Comparison of ENCODE assay signal across 9 cellular contexts in genomic region chr22:20013382-20013871, GRCh38. TPM values are rescaled to one million over a fixed set of nuclear protein-coding genes. Genes with fewer than 3 reads are reported as not detected.
DNase-seq lines count a peak whose midpoint lies in the region; ATAC-seq and TF ChIP-seq lines count a peak whose summit lies in the region.
"Had no signal": no experiment of that assay in that cellular context is flagged by ENCODE, and none has a peak within 500 bp of the region (broad histone marks: within the 10 kb centered on the region; RNA-seq: fewer than 3 reads in every experiment).

No MANE protein-coding gene starts in this region.

- peaks cover 9% of the 10 kb centered on the region for H3K4me1 Mint-ChIP-seq in activated naive CD4-positive, alpha-beta T cell treated with anti-CD3 and anti-CD28 coated beads for 36 hours (ENCODE audit: low read depth)

- no peak for TF ChIP-seq POLR2A in Peyer's patch (IDR thresholded peaks at IDR 0.05)

- H3K36me3 Mint-ChIP-seq in activated naive CD4-positive, alpha-beta T cell treated with anti-CD3 and anti-CD28 coated beads for 36 hours (ENCODE audit: low read depth): no peaks in the 10 kb centered on the region
- no peaks in the 10 kb centered on the region for H3K36me3 Mint-ChIP-seq in activated naive CD4-positive, alpha-beta T cell treated with anti-CD3 and anti-CD28 coated beads, Interleukin-2, amount 50 U/mL, for 72 hours

- H3K27ac Mint-ChIP-seq in activated naive CD4-positive, alpha-beta T cell treated with anti-CD3 and anti-CD28 coated beads for 36 hours: no peak overlapping the region
- H3K27ac Mint-ChIP-seq in activated naive CD4-positive, alpha-beta T cell treated with anti-CD3 and anti-CD28 coated beads, Interleukin-2, amount 50 U/mL, for 72 hours: no peak overlapping the region
- H3K27ac Mint-ChIP-seq: stimulated activated naive CD8-positive, alpha-beta T cell treated with anti-CD3 and anti-CD28 coated beads, Interleukin-15, Interleukin-2, amounts not matched to agents 100 ng/mL and 50 ng/mL, for 24 hours had no signal

- H3K4me1 ChIP-seq in Peyer's patch: peaks cover 0 to 18% (median 9%) of the 10 kb centered on the region in 4 donors

- H3K4me3 ChIP-seq in Peyer's patch: no peak overlapping the region

- CTCF ChIA-PET in activated naive CD4-positive, alpha-beta T cell treated with anti-CD3 and anti-CD28 coated beads for 36 hours (lab: Charles Lee): interaction anchor here (0.6 to 3.6 kb wide), 8 partner anchors 37 to 519 kb away, joined by 3 to 13 read pairs (median 4); no protein-coding TSS in a partner anchor

- H3K36me3 ChIP-seq in Peyer's patch: no peaks in the 10 kb centered on the region

- no peaks in the 10 kb centered on the region for H3K9me3 Mint-ChIP-seq in activated naive CD4-positive, alpha-beta T cell treated with anti-CD3 and anti-CD28 coated beads for 36 hours
- H3K9me3 Mint-ChIP-seq in activated naive CD4-positive, alpha-beta T cell treated with anti-CD3 and anti-CD28 coated beads, Interleukin-2, amount 50 U/mL, for 72 hours: no peaks in the 10 kb centered on the region
- H3K9me3 Mint-ChIP-seq: stimulated activated naive CD8-positive, alpha-beta T cell treated with anti-CD3 and anti-CD28 coated beads, Interleukin-15, Interleukin-2, amounts not matched to agents 100 ng/mL and 50 ng/mL, for 24 hours had no signal

- peak; percentile 49 for DNase-seq in activated naive CD4-positive, alpha-beta T cell treated with anti-CD3 and anti-CD28 coated beads for 36 hours
- DNase-seq in activated naive CD4-positive, alpha-beta T cell treated with anti-CD3 and anti-CD28 coated beads, Interleukin-2, amount 50 U/mL, for 72 hours (ENCODE audit: low spot score in 2 of 2): no peak
- peak; percentile 39 to 70 (median 68) for DNase-seq in Peyer's patch
- peak; percentile 88 for DNase-seq in ecto neural progenitor cell (ENCODE audit: low spot score)
- DNase-seq in midbrain (lab: John Stamatoyannopoulos, UW): peak; percentile 26
- no peak for DNase-seq in NCI-H2081 (lab: John Stamatoyannopoulos, UW)

- intact Hi-C loops in activated naive CD4-positive, alpha-beta T cell treated with anti-CD3 and anti-CD28 coated beads for 36 hours (cut with micrococcal nuclease): loop anchor here (1.0 kb wide), 1 partner anchor 43 kb away; no protein-coding TSS in a partner anchor

- H3K27ac ChIP-seq in Peyer's patch: no peak overlapping the region

- peak; percentile 20 to 64 (median 52) for TF ChIP-seq CTCF in Peyer's patch (IDR thresholded peaks at IDR 0.05)

- H3K4me3 Mint-ChIP-seq in activated naive CD4-positive, alpha-beta T cell treated with anti-CD3 and anti-CD28 coated beads for 36 hours: no peak overlapping the region
- H3K4me3 Mint-ChIP-seq: stimulated activated naive CD8-positive, alpha-beta T cell treated with anti-CD3 and anti-CD28 coated beads, Interleukin-15, Interleukin-2, amounts not matched to agents 100 ng/mL and 50 ng/mL, for 24 hours had no signal

- no peaks in the 10 kb centered on the region for H3K27me3 ChIP-seq in Peyer's patch

- no peaks in the 10 kb centered on the region for H3K9me3 ChIP-seq in Peyer's patch

- peaks cover 11% of the 10 kb centered on the region for H3K27me3 Mint-ChIP-seq in activated naive CD4-positive, alpha-beta T cell treated with anti-CD3 and anti-CD28 coated beads for 36 hours (ENCODE audit: low read depth)

- ATAC-seq in activated naive CD4-positive, alpha-beta T cell treated with anti-CD3 and anti-CD28 coated beads, Interleukin-2, amount 50 U/mL, for 72 hours: no peak
- ATAC-seq in GM21786 (IDR thresholded peaks at IDR 0.05; ENCODE audit: unreplicated experiment): no peak
- ATAC-seq in HG03108 (IDR thresholded peaks at IDR 0.05; ENCODE audit: unreplicated experiment): no peak

RNA-seq across cellular contexts. Expression of gene ARVCF, which starts 3.2 kb away (rescaled TPM):
- total RNA-seq in activated naive CD4-positive, alpha-beta T cell treated with anti-CD3 and anti-CD28 coated beads for 36 hours: 1 to 10 TPM; 2.0 to 2.6 TPM
- 1 to 10 TPM; 1.9 to 4.3 TPM for total RNA-seq in activated naive CD4-positive, alpha-beta T cell treated with anti-CD3 and anti-CD28 coated beads, Interleukin-2, amount 50 U/mL, for 72 hours
- 10 to 100 TPM; 10.7 to 21.2 (median 18.4) TPM for total RNA-seq in Peyer's patch

RNA-seq across cellular contexts. Expression of gene TANGO2, which starts 7.5 kb away (rescaled TPM):
- total RNA-seq in activated naive CD4-positive, alpha-beta T cell treated with anti-CD3 and anti-CD28 coated beads for 36 hours: 10 to 100 TPM; 16.0 to 19.0 TPM
- 10 to 100 TPM; 19.1 to 19.3 TPM for total RNA-seq in activated naive CD4-positive, alpha-beta T cell treated with anti-CD3 and anti-CD28 coated beads, Interleukin-2, amount 50 U/mL, for 72 hours
- total RNA-seq in Peyer's patch: 10 to 100 TPM; 27.2 to 45.4 (median 41.0) TPM

Comparison
In these comparisons a context has a peak if more than half of its experiments do, and no peak if none do; other contexts are left out.
1. DNase-seq: peak in activated naive CD4-positive, alpha-beta T cell treated with anti-CD3 and anti-CD28 coated beads for 36 hours (single experiment), Peyer's patch (3 of 3), ecto neural progenitor cell (single experiment) and midbrain (single experiment); none in activated naive CD4-positive, alpha-beta T cell treated with anti-CD3 and anti-CD28 coated beads, Interleukin-2, amount 50 U/mL, for 72 hours (0 of 2) and NCI-H2081 (0 of 2).